ENCODE assay signal across 18 cellular contexts in genomic region chr14:24607635-24608492, GRCh38. TPM values are rescaled to one million over a fixed set of nuclear protein-coding genes. Genes with fewer than 3 reads are reported as not detected.
A peak's percentile ranks its signal among the peaks of the same experiment; 100 is the strongest.
DNase-seq lines count a peak whose midpoint lies in the region; ATAC-seq, FAIRE-seq and TF ChIP-seq lines count a peak whose summit lies in the region.
"Had no signal": no experiment of that assay in that cellular context is flagged by ENCODE, and none has a peak within 500 bp of the region (broad histone marks: within the 10 kb centered on the region; RNA-seq: fewer than 3 reads in every experiment).

No MANE protein-coding gene starts in this region.

- FAIRE-seq in GM12892 (lab: Jason Lieb, UNC) = no peak
- FAIRE-seq: GM19239 had no signal

- H3K9me3 Mint-ChIP-seq in activated T-cell treated with anti-CD3 and anti-CD28 coated beads, Interleukin-2, amount 50 U/mL, for 24 hours = no peaks in the 10 kb centered on the region
- no peaks in the 10 kb centered on the region for H3K9me3 Mint-ChIP-seq in activated naive CD4-positive, alpha-beta T cell treated with anti-CD3 and anti-CD28 coated beads, Interleukin-2, amount 50 U/mL, for 72 hours
- H3K9me3 Mint-ChIP-seq in stimulated activated effector memory CD8-positive, alpha-beta T cell treated with anti-CD3 and anti-CD28 coated beads, Interleukin-12 subunit alpha, Interleukin-12 subunit beta, amount 100 ng/mL, for 72 hours = no peaks in the 10 kb centered on the region

- ATAC-seq in activated naive CD4-positive, alpha-beta T cell treated with anti-CD3 and anti-CD28 coated beads, Interleukin-2, amount 50 U/mL, for 72 hours = no peak
- peak; percentile 27 for ATAC-seq in stimulated activated effector memory CD8-positive, alpha-beta T cell treated with anti-CD3 and anti-CD28 coated beads, Interleukin-12 subunit alpha, Interleukin-12 subunit beta, amount 100 ng/mL, for 72 hours
- ATAC-seq in HG03095 (IDR thresholded peaks at IDR 0.05; ENCODE audit: unreplicated experiment) = no peak
- ATAC-seq: activated CD4-positive, CD25-positive, alpha-beta regulatory T cell treated with anti-CD3 and anti-CD28 coated beads, Interleukin-2, amount 50 U/mL, for 24 hours had no signal

- H3K27me3 Mint-ChIP-seq in activated T-cell treated with anti-CD3 and anti-CD28 coated beads, Interleukin-2, amount 50 U/mL, for 24 hours = no peaks in the 10 kb centered on the region

- no peak overlapping the region for H3K27ac ChIP-seq in coronary artery
- H3K27ac ChIP-seq: brain microvascular endothelial cell had no signal

- peak overlapping the region; percentile 74 for H3K4me3 Mint-ChIP-seq in activated T-cell treated with anti-CD3 and anti-CD28 coated beads, Interleukin-2, amount 50 U/mL, for 24 hours
- H3K4me3 Mint-ChIP-seq in stimulated activated effector memory CD8-positive, alpha-beta T cell treated with anti-CD3 and anti-CD28 coated beads, Interleukin-12 subunit alpha, Interleukin-12 subunit beta, amount 100 ng/mL, for 72 hours = peak overlapping the region; percentile 85

- H3K27ac Mint-ChIP-seq in activated T-cell treated with anti-CD3 and anti-CD28 coated beads, Interleukin-2, amount 50 U/mL, for 24 hours = peak overlapping the region; percentile 90
- peak overlapping the region; percentile 16 to 67 for H3K27ac Mint-ChIP-seq in activated naive CD4-positive, alpha-beta T cell treated with anti-CD3 and anti-CD28 coated beads, Interleukin-2, amount 50 U/mL, for 72 hours
- H3K27ac Mint-ChIP-seq in stimulated activated effector memory CD8-positive, alpha-beta T cell treated with anti-CD3 and anti-CD28 coated beads, Interleukin-12 subunit alpha, Interleukin-12 subunit beta, amount 100 ng/mL, for 72 hours = peak overlapping the region; percentile 97

- TF ChIP-seq CTCF in NB4 (IDR thresholded peaks at IDR 0.05; ENCODE audit: low read depth, low read length) (no peak), coronary artery (IDR thresholded peaks at IDR 0.05) (no peak)

- no peak for DNase-seq in activated T-cell treated with anti-CD3 and anti-CD28 coated beads, Interleukin-2, amount 50 U/mL, for 24 hours
- DNase-seq in activated T-cell treated with anti-CD3 and anti-CD28 coated beads, Interleukin-2, amount 50 U/mL, for 1 hour = no peak
- DNase-seq in NB4 (ENCODE audit: low read depth) (peak; percentile 55), coronary artery (ENCODE audit: low spot score) (no peak), GM12892 (ENCODE audit: insufficient read length) (no peak)
- DNase-seq in activated naive CD4-positive, alpha-beta T cell treated with anti-CD3 and anti-CD28 coated beads, Interleukin-2, amount 50 U/mL, for 72 hours (ENCODE audit: low spot score in 2 of 2) = no peak
- no peak for DNase-seq in stimulated activated effector memory CD8-positive, alpha-beta T cell treated with anti-CD3 and anti-CD28 coated beads, Interleukin-12 subunit alpha, Interleukin-12 subunit beta, amount 100 ng/mL, for 72 hours (ENCODE audit: low spot score in 2 of 2)
- DNase-seq: activated effector memory CD4-positive, alpha-beta T cell treated with Interleukin-2 at 50 U/mL for 16 hours; brain microvascular endothelial cell; hippocampal formation; NCI-H2029 treated with DMSO at 0.1 percent for 48 hours; stimulated activated CD4-positive, alpha-beta T cell treated with anti-CD3 and anti-CD28 coated beads, Interleukin-12 subunit alpha, Interleukin-12 subunit beta, amount 100 ng/mL, for 4 hours had no signal

- no peak for TF ChIP-seq POLR2A in NB4 (IDR thresholded peaks at IDR 0.05; ENCODE audit: extremely low read depth, insufficient read length)
- TF ChIP-seq POLR2A in GM12892 (IDR thresholded peaks at IDR 0.05; ENCODE audit: low read depth, low read length) = no peak

- H3K4me3 ChIP-seq in NB4 (ENCODE audit: low read depth, low read length) (no peak overlapping the region), coronary artery (no peak overlapping the region)
- H3K4me3 ChIP-seq: Peyer's patch had no signal

- H3K36me3 Mint-ChIP-seq in activated T-cell treated with anti-CD3 and anti-CD28 coated beads, Interleukin-2, amount 50 U/mL, for 24 hours (ENCODE audit: low read depth) = peaks cover 23% of the 10 kb centered on the region
- H3K36me3 Mint-ChIP-seq in activated naive CD4-positive, alpha-beta T cell treated with anti-CD3 and anti-CD28 coated beads, Interleukin-2, amount 50 U/mL, for 72 hours = peaks cover 0 to 6% of the 10 kb centered on the region in 2 donors
- H3K36me3 Mint-ChIP-seq in stimulated activated effector memory CD8-positive, alpha-beta T cell treated with anti-CD3 and anti-CD28 coated beads, Interleukin-12 subunit alpha, Interleukin-12 subunit beta, amount 100 ng/mL, for 72 hours = peaks cover 47% of the 10 kb centered on the region

- H3K4me1 Mint-ChIP-seq in activated T-cell treated with anti-CD3 and anti-CD28 coated beads, Interleukin-2, amount 50 U/mL, for 24 hours (ENCODE audit: low read depth) = peaks cover 76% of the 10 kb centered on the region
- peaks cover 68% of the 10 kb centered on the region for H3K4me1 Mint-ChIP-seq in stimulated activated effector memory CD8-positive, alpha-beta T cell treated with anti-CD3 and anti-CD28 coated beads, Interleukin-12 subunit alpha, Interleukin-12 subunit beta, amount 100 ng/mL, for 72 hours

RNA-seq across cellular contexts. Expression of gene GZMH, which starts 1.6 kb away (rescaled TPM):
- total RNA-seq in activated naive CD4-positive, alpha-beta T cell treated with anti-CD3 and anti-CD28 coated beads, Interleukin-2, amount 50 U/mL, for 72 hours = 10 to 100 TPM; 17.0 to 47.6 TPM
- not detected for polyA plus RNA-seq in GM12892 (2012; ENCODE audit: missing spikeins)
- total RNA-seq: Caco-2, temporal lobe had no signal

RNA-seq across cellular contexts. Expression of gene GZMB, which starts 26.1 kb away (rescaled TPM):
- 1,000 to 10,000 TPM; 1,692 to 2,337 TPM for total RNA-seq in activated naive CD4-positive, alpha-beta T cell treated with anti-CD3 and anti-CD28 coated beads, Interleukin-2, amount 50 U/mL, for 72 hours
- polyA plus RNA-seq in GM12892 (2012; ENCODE audit: missing spikeins) = not detected
- total RNA-seq: Caco-2, temporal lobe had no signal

RNA-seq across cellular contexts. Expression of gene CTSG, which starts 31.8 kb away (rescaled TPM):
- total RNA-seq in activated naive CD4-positive, alpha-beta T cell treated with anti-CD3 and anti-CD28 coated beads, Interleukin-2, amount 50 U/mL, for 72 hours = under 1 TPM in 1 of 2 donors, not detected in 1; 0.27 TPM
- polyA plus RNA-seq in GM12892 (2012; ENCODE audit: missing spikeins) = not detected
- total RNA-seq: Caco-2 had no signal

Comparison
In these comparisons a context has a peak if more than half of its experiments do, and no peak if none do; other contexts are left out.
1. H3K27ac Mint-ChIP-seq: peak in every context shown above with its lines; median percentile 97 in stimulated activated effector memory CD8-positive, alpha-beta T cell treated with anti-CD3 and anti-CD28 coated beads, Interleukin-12 subunit alpha, Interleukin-12 subunit beta, amount 100 ng/mL, for 72 hours; 90 in activated T-cell treated with anti-CD3 and anti-CD28 coated beads, Interleukin-2, amount 50 U/mL, for 24 hours; 42 in activated naive CD4-positive, alpha-beta T cell treated with anti-CD3 and anti-CD28 coated beads, Interleukin-2, amount 50 U/mL, for 72 hours.